Comparison of ENCODE assay signal across 8 cellular contexts in the genomic region with DNA sequence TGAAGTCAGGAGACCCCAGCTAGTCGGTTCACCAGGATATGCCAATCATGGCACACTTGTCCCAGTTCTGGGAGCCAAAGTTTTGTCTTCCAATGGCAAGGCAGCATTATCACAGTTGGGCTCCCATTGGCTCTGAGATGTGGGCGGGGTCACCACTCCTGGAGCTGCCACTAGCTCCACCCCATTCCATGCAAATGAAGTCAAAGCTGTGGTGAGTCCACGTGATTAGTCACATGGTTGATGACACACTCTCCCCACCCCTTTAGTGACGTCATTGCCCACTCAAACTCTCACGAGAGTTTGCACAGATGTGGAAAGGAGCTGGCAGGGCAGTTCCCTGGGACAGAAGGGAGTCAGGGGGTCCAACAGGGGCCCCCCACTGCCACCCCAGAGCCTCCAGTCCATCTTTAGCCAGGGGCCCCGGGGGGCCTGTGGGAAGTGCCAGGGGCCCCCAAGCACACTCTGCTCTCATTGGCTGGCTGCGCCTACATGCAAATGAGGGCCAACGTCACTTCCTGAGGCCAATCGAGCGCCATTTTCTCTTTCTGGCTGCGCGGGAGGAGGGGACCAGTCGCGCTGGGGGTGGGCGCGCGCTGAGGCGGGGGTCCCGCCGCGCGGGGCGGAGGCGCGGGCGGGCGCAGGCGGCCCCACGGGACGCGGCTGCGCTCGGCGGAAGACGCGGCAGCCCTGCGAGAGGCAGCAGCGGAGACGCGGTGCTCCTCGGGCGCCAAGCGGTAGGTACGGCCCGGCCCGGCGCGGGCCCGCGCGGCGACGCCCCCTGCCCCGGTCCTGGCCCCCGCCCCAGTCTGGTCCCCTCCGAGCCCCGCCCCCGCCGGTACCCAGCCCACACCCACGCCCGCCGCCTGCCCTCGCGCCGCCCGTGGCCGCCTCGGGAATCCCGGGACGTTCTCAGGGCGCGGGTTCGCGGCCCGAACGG. TPM values are rescaled to one million over a fixed set of nuclear protein-coding genes. Genes with fewer than 3 reads are reported as not detected.
A peak's percentile ranks its signal among the peaks of the same experiment; 100 is the strongest.
DNase-seq lines count a peak whose midpoint lies in the region; ATAC-seq and TF ChIP-seq lines count a peak whose summit lies in the region.

A gene with protein sequence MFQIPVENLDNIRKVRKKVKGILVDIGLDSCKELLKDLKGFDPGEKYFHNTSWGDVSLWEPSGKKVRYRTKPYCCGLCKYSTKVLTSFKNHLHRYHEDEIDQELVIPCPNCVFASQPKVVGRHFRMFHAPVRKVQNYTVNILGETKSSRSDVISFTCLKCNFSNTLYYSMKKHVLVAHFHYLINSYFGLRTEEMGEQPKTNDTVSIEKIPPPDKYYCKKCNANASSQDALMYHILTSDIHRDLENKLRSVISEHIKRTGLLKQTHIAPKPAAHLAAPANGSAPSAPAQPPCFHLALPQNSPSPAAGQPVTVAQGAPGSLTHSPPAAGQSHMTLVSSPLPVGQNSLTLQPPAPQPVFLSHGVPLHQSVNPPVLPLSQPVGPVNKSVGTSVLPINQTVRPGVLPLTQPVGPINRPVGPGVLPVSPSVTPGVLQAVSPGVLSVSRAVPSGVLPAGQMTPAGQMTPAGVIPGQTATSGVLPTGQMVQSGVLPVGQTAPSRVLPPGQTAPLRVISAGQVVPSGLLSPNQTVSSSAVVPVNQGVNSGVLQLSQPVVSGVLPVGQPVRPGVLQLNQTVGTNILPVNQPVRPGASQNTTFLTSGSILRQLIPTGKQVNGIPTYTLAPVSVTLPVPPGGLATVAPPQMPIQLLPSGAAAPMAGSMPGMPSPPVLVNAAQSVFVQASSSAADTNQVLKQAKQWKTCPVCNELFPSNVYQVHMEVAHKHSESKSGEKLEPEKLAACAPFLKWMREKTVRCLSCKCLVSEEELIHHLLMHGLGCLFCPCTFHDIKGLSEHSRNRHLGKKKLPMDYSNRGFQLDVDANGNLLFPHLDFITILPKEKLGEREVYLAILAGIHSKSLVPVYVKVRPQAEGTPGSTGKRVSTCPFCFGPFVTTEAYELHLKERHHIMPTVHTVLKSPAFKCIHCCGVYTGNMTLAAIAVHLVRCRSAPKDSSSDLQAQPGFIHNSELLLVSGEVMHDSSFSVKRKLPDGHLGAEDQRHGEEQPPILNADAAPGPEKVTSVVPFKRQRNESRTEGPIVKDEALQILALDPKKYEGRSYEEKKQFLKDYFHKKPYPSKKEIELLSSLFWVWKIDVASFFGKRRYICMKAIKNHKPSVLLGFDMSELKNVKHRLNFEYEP (plus strand): TSS at position 524 of the 937 bp plus-strand sequence. CDS start 8,281 bp downstream, outside the sequence.

- H3K4me1 Mint-ChIP-seq in activated CD4-positive, alpha-beta T cell treated with anti-CD3 and anti-CD28 coated beads for 36 hours: peaks cover 48% of the 10 kb centered on the region

- POLR2A ChIA-PET in activated CD4-positive, alpha-beta T cell treated with anti-CD3 and anti-CD28 coated beads for 36 hours (lab: Charles Lee): interaction anchor here (0.6 to 1.2 kb wide), 2 partner anchors 75 to 124 kb away, joined by 3 to 5 read pairs; no protein-coding TSS in a partner anchor

- H3K27ac ChIP-seq in colonic mucosa: peak within 1 kb of the TSS; percentile 12

- H3K27ac Mint-ChIP-seq in activated CD4-positive, alpha-beta T cell treated with anti-CD3 and anti-CD28 coated beads for 36 hours: peak within 1 kb of the TSS; percentile 86

- intact Hi-C loops in activated CD4-positive, alpha-beta T cell treated with anti-CD3 and anti-CD28 coated beads for 36 hours (cut with DNase I, micrococcal nuclease): loop anchor here (1.0 to 5.0 kb wide), 13 partner anchors 38 to 1040 kb away; a partner anchor contains a TSS
- intact Hi-C loops in colonic mucosa (cut with DNase I): loop anchor here (5.0 kb wide), 1 partner anchor 72 kb away; no protein-coding TSS in a partner anchor
- intact Hi-C loops in left colon (cut with DNase I, micrococcal nuclease): no loop called here

- peak; percentile 95 for DNase-seq in AG20443 (ENCODE audit: low spot score)
- DNase-seq in NCI-H510A (lab: John Stamatoyannopoulos, UW): peak; percentile 64
- peak; percentile 92 for DNase-seq in activated CD4-positive, alpha-beta T cell treated with anti-CD3 and anti-CD28 coated beads for 36 hours
- DNase-seq in colonic mucosa: peak; percentile 83
- peak; percentile 81 to 90 for DNase-seq in left colon
- DNase-seq in stimulated activated CD4-positive, alpha-beta T cell treated with anti-CD3 and anti-CD28 coated beads, Interleukin-1b, Interleukin-23, amount 100 ng/mL, for 48 hours: peak; percentile 93

- ATAC-seq in GM19035 (IDR thresholded peaks at IDR 0.05; ENCODE audit: unreplicated experiment) (peak; percentile 70), HG03354 (IDR thresholded peaks at IDR 0.05; ENCODE audit: poor library complexity, severe bottlenecking, unreplicated experiment) (peak; percentile 83), left colon (peak; percentile 91)
- peak; percentile 83 for ATAC-seq in activated CD4-positive, alpha-beta T cell treated with anti-CD3 and anti-CD28 coated beads for 36 hours

- no peaks in the 10 kb centered on the region for H3K27me3 ChIP-seq in colonic mucosa

- peaks cover 18% of the 10 kb centered on the region for H3K36me3 Mint-ChIP-seq in activated CD4-positive, alpha-beta T cell treated with anti-CD3 and anti-CD28 coated beads for 36 hours (ENCODE audit: low read depth)

- no peaks in the 10 kb centered on the region for H3K9me3 Mint-ChIP-seq in activated CD4-positive, alpha-beta T cell treated with anti-CD3 and anti-CD28 coated beads for 36 hours (ENCODE audit: low read depth)

- no peaks in the 10 kb centered on the region for H3K4me1 ChIP-seq in colonic mucosa

- H3K27me3 Mint-ChIP-seq in activated CD4-positive, alpha-beta T cell treated with anti-CD3 and anti-CD28 coated beads for 36 hours: no peaks in the 10 kb centered on the region

- peak within 1 kb of the TSS; percentile 56 for H3K4me3 ChIP-seq in colonic mucosa

- H3K9me3 ChIP-seq in colonic mucosa: no peaks in the 10 kb centered on the region

- TF ChIP-seq CTCF in colonic mucosa (IDR thresholded peaks at IDR 0.05): no peak

- peak within 1 kb of the TSS; percentile 77 for H3K4me3 Mint-ChIP-seq in activated CD4-positive, alpha-beta T cell treated with anti-CD3 and anti-CD28 coated beads for 36 hours

- H3K36me3 ChIP-seq in colonic mucosa: no peaks in the 10 kb centered on the region

- CTCF ChIA-PET in activated CD4-positive, alpha-beta T cell treated with anti-CD3 and anti-CD28 coated beads for 36 hours (lab: Charles Lee): interaction anchor here (0.6 to 1.5 kb wide), 4 partner anchors 16 to 77 kb away, joined by 3 to 7 read pairs (median 3); a partner anchor contains a TSS

- peak within 1 kb of the TSS; percentile 53 to 73 for H3K9ac ChIP-seq in colonic mucosa (ENCODE audit: low read depth in 2 of 2, low read length in 2 of 2)

RNA-seq across cellular contexts. Expression of the gene that starts here (rescaled TPM):
- 10 to 100 TPM; 22.8 to 25.7 TPM for total RNA-seq in activated CD4-positive, alpha-beta T cell treated with anti-CD3 and anti-CD28 coated beads for 36 hours
- 10 to 100 TPM; 17.8 to 18.1 TPM for total RNA-seq in colonic mucosa
- 10 to 100 TPM; 17.6 to 20.6 TPM for total RNA-seq in left colon

Comparison
In these comparisons a context has a peak if more than half of its experiments do, and no peak if none do; other contexts are left out.
1. Peak in every context shown above with its lines: DNase-seq, ATAC-seq, H3K4me3 ChIP-seq and H3K27ac ChIP-seq.
2. intact Hi-C loops: an anchor here in activated CD4-positive, alpha-beta T cell treated with anti-CD3 and anti-CD28 coated beads for 36 hours (1.0 to 5.0 kb wide) and colonic mucosa (5.0 kb wide); none called in left colon.